30 cellular contexts compared by ENCODE assay signal in genomic region chr9:131094015-131094414, GRCh38.
"Had no signal": no experiment of that assay in that cellular context is flagged by ENCODE, and none has a peak within 500 bp of the region (broad histone marks: within the 10 kb centered on the region; RNA-seq: fewer than 3 reads in every experiment).

No MANE protein-coding gene starts in this region.

- H3K27ac Mint-ChIP-seq: activated CD4-positive, alpha-beta T cell treated with anti-CD3 and anti-CD28 coated beads for 36 hours; activated CD4-positive, alpha-beta T cell treated with anti-CD3 and anti-CD28 coated beads, Interleukin-2, amount 10 ng/mL, durations not matched to agents 7 days and 5 days; activated naive CD4-positive, alpha-beta T cell treated with anti-CD3 and anti-CD28 coated beads, Interleukin-2, amount 50 U/mL, for 24 hours; activated naive CD8-positive, alpha-beta T cell treated with anti-CD3 and anti-CD28 coated beads, Interleukin-2, amount 10 ng/mL, durations not matched to agents 7 days and 5 days; activated T-cell treated with anti-CD3 and anti-CD28 coated beads, Interleukin-2, amount 50 U/mL, for 72 hours; activated T-helper 17 cell treated with anti-CD3 and anti-CD28 coated beads, Interleukin-2, amount 50 U/mL, for 72 hours; T-helper 1 cell treated with Interleukin-12 subunit alpha and Interleukin-12 subunit beta and Interleukin-4 antibody, amounts not matched to agents 30 μg/mL and 1 μg/mL, for 36 hours; T-helper 2 cell treated with Interferon-gamma antibody and Interleukin-4, amounts not matched to agents 5 μg/mL and 100 μg/mL, for 36 hours had no signal

- H3K9me3 Mint-ChIP-seq: activated CD4-positive, alpha-beta T cell treated with anti-CD3 and anti-CD28 coated beads, Interleukin-2, amount 10 ng/mL, durations not matched to agents 7 days and 5 days; activated naive CD4-positive, alpha-beta T cell treated with anti-CD3 and anti-CD28 coated beads, Interleukin-2, amount 50 U/mL, for 24 hours; activated naive CD8-positive, alpha-beta T cell treated with anti-CD3 and anti-CD28 coated beads, Interleukin-2, amount 10 ng/mL, durations not matched to agents 7 days and 5 days; activated T-cell treated with anti-CD3 and anti-CD28 coated beads, Interleukin-2, amount 50 U/mL, for 72 hours; activated T-helper 17 cell treated with anti-CD3 and anti-CD28 coated beads, Interleukin-2, amount 50 U/mL, for 72 hours; T-helper 1 cell treated with Interleukin-12 subunit alpha and Interleukin-12 subunit beta and Interleukin-4 antibody, amounts not matched to agents 30 μg/mL and 1 μg/mL, for 36 hours; T-helper 2 cell treated with Interferon-gamma antibody and Interleukin-4, amounts not matched to agents 5 μg/mL and 100 μg/mL, for 36 hours had no signal

- ATAC-seq: activated CD4-positive, alpha-beta T cell treated with anti-CD3 and anti-CD28 coated beads for 36 hours; activated CD4-positive, CD25-positive, alpha-beta regulatory T cell treated with anti-CD3 and anti-CD28 coated beads, Interleukin-2, amount 50 U/mL, for 24 hours; activated T-cell treated with anti-CD3 and anti-CD28 coated beads, Interleukin-2, amount 50 U/mL, for 72 hours; activated T-helper 17 cell treated with anti-CD3 and anti-CD28 coated beads, Interleukin-2, amount 50 U/mL, for 72 hours; PC-3 had no signal

- H3K4me2 ChIP-seq: SK-N-SH had no signal

- H3K9ac ChIP-seq: SK-N-SH had no signal

- H3K4me3 Mint-ChIP-seq: activated CD4-positive, alpha-beta T cell treated with anti-CD3 and anti-CD28 coated beads for 36 hours; activated CD4-positive, alpha-beta T cell treated with anti-CD3 and anti-CD28 coated beads, Interleukin-2, amount 10 ng/mL, durations not matched to agents 7 days and 5 days; activated naive CD4-positive, alpha-beta T cell treated with anti-CD3 and anti-CD28 coated beads, Interleukin-2, amount 50 U/mL, for 24 hours; activated naive CD8-positive, alpha-beta T cell treated with anti-CD3 and anti-CD28 coated beads, Interleukin-2, amount 10 ng/mL, durations not matched to agents 7 days and 5 days; activated T-cell treated with anti-CD3 and anti-CD28 coated beads, Interleukin-2, amount 50 U/mL, for 72 hours; activated T-helper 17 cell treated with anti-CD3 and anti-CD28 coated beads, Interleukin-2, amount 50 U/mL, for 72 hours; T-helper 1 cell treated with Interleukin-12 subunit alpha and Interleukin-12 subunit beta and Interleukin-4 antibody, amounts not matched to agents 30 μg/mL and 1 μg/mL, for 36 hours; T-helper 2 cell treated with Interferon-gamma antibody and Interleukin-4, amounts not matched to agents 5 μg/mL and 100 μg/mL, for 36 hours had no signal

- DNase-seq: activated CD4-positive, alpha-beta T cell treated with anti-CD3 and anti-CD28 coated beads for 36 hours; activated CD4-positive, alpha-beta T cell treated with anti-CD3 and anti-CD28 coated beads, Interleukin-2, amount 10 ng/mL, durations not matched to agents 7 days and 5 days; activated CD4-positive, alpha-beta T cell treated with anti-CD3 and anti-CD28 coated beads, Interleukin-2, amount 50 U/mL, for 48 hours; activated gamma-delta T cell; activated naive CD4-positive, alpha-beta T cell treated with Interleukin-2 at 50 U/mL for 16 hours; activated naive CD8-positive, alpha-beta T cell treated with anti-CD3 and anti-CD28 coated beads, Interleukin-2, amount 10 ng/mL, durations not matched to agents 7 days and 5 days; activated T-cell treated with anti-CD3 and anti-CD28 coated beads, Interleukin-2, amount 50 U/mL, for 1 hour; activated T-cell treated with anti-CD3 and anti-CD28 coated beads, Interleukin-2, amount 50 U/mL, for 72 hours; NCI-H1092 treated with DMSO at 0.1 percent for 48 hours; NCI-H1417; NCI-H146; NCI-H187; NCI-H2029 treated with DMSO at 0.1 percent for 48 hours; NCI-H2107; NCI-H2171; NCI-H510A; NCI-H526; NCI-H748 treated with DMSO at 0.1 percent for 48 hours; NK-92 treated with Interleukin-12 subunit alpha and Interleukin-12 subunit beta, amount 100 ng/mL, for 24 hours; Peyer's patch; SHP77 treated with DMSO at 0.1 percent for 48 hours; SK-N-SH had no signal

- H3K36me3 Mint-ChIP-seq: activated naive CD4-positive, alpha-beta T cell treated with anti-CD3 and anti-CD28 coated beads, Interleukin-2, amount 50 U/mL, for 24 hours; activated naive CD8-positive, alpha-beta T cell treated with anti-CD3 and anti-CD28 coated beads, Interleukin-2, amount 10 ng/mL, durations not matched to agents 7 days and 5 days had no signal

- H3K27ac ChIP-seq: ascending aorta, Peyer's patch, SJSA1 had no signal

- H3K4me1 ChIP-seq: SJSA1 had no signal

- H3K4me3 ChIP-seq: ascending aorta, Peyer's patch, SJSA1 had no signal

- H3K9me3 ChIP-seq: ascending aorta, Peyer's patch, SJSA1, SK-N-SH had no signal

- H3K36me3 ChIP-seq: ascending aorta, Peyer's patch, SJSA1 had no signal
